ENCODE assay signal across 1 cellular context in the genomic region with DNA sequence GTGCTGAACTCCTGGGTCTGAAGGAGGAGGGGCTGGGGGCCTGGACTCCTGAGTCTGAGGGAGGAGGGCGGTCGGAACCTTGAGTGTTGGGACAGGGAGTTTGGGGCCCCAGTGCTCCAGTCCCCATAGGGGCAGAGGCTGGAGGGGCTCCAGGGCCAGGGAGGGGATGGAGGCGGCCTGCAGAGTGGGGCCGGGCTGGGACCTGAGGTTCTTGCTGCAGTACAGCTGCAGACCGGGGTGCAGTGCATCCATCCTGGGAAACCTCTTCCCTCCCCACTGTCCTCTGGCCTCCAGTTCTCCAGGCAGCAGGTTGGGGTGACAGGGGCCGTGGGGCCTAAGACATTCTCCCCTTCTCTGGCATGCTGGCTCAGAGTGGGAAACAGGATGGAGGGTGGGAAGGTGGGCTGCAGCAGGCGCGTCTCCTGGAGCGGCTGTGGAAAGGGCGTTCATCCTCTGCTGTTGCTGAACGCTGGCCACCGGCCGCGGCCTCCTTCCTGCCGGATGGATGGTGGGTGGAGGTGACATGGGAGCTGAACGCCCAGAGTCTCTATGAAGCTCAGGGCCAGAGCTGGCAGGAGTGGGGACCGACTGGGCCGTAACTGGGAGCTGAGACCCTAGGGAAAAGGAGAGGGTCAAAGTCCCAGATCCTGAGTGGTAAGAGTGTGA.
TF ChIP-seq lines count a peak whose summit lies in the region.

No MANE protein-coding gene starts in this region.

TF ChIP-seq in GM23338, 12 proteins besides CTCF, POLR2A, EP300 and RAD21 (continued from another document):
- no peak for TF ChIP-seq ZNF462 (CRISPR knock-in tag; IDR thresholded peaks at IDR 0.05)
- TF ChIP-seq CREB1 (CRISPR knock-in tag; IDR thresholded peaks at IDR 0.05; ENCODE audit: low read depth): no peak
TF ChIP-seq in GM23338: peak in this region for 0.
